10 cellular contexts compared by ENCODE assay signal in the genomic region with DNA sequence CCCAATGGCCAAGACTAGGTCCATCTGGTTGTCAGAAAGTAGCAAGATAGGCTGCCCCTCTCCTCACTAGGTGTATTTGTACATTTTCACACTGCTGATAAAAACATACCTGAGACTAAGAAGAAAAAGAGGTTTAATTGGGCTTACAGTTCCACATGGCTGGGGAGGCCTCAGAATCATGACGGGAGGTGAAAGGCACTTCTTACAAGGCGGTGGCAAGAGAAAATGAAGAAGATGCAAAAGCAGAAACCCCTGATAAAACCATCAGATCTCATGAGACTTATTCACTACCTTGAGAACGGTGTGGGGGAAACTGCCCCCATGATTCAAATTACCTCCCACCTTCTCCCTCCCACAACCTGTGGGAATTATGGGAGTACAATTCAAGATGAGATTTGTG. TPM values are rescaled to one million over a fixed set of nuclear protein-coding genes. Genes with fewer than 3 reads are reported as not detected.
A peak's percentile ranks its signal among the peaks of the same experiment; 100 is the strongest.
DNase-seq lines count a peak whose midpoint lies in the region; ATAC-seq, FAIRE-seq and TF ChIP-seq lines count a peak whose summit lies in the region.
"Not testable (repeated sequence)": the region's sequence is repeated elsewhere in the genome, so short reads cannot be mapped to it uniquely, and the experiment has no call there.
"Had no signal": no experiment of that assay in that cellular context is flagged by ENCODE, and none has a peak within 500 bp of the region (broad histone marks: within the 10 kb centered on the region; RNA-seq: fewer than 3 reads in every experiment).

No MANE protein-coding gene starts in this region.

- H3K27ac Mint-ChIP-seq in activated CD4-positive, alpha-beta memory T cell treated with anti-CD3 and anti-CD28 coated beads for 36 hours = peak overlapping the region; percentile 25
- H3K27ac Mint-ChIP-seq in activated naive CD8-positive, alpha-beta T cell treated with anti-CD3 and anti-CD28 coated beads, Interleukin-2, amount 50 U/mL, for 24 hours = peak overlapping the region; percentile 61
- H3K27ac Mint-ChIP-seq in stimulated activated effector memory CD8-positive, alpha-beta T cell treated with anti-CD3 and anti-CD28 coated beads, Interleukin-12 subunit alpha, Interleukin-12 subunit beta, amount 100 ng/mL, for 72 hours = not testable (repeated sequence)

- not testable (repeated sequence) for H3K9me2 ChIP-seq in MM.1S (replicated peaks; ENCODE audit: insufficient read depth, low read length)

- H3K14ac ChIP-seq in H1 (ENCODE audit: insufficient read length) = not testable (repeated sequence)

- not testable (repeated sequence) for TF ChIP-seq EP300 in H1 (IDR thresholded peaks at IDR 0.05; ENCODE audit: borderline replicate concordance in 1 of 2, low read depth in 2 of 2, low read length in 2 of 2)

- H3K4me1 Mint-ChIP-seq in activated CD4-positive, alpha-beta memory T cell treated with anti-CD3 and anti-CD28 coated beads for 36 hours (ENCODE audit: low read depth) = peaks cover 18% of the 10 kb centered on the region
- H3K4me1 Mint-ChIP-seq in activated naive CD8-positive, alpha-beta T cell treated with anti-CD3 and anti-CD28 coated beads, Interleukin-2, amount 50 U/mL, for 24 hours = peaks cover 20% of the 10 kb centered on the region
- peaks cover 31% of the 10 kb centered on the region for H3K4me1 Mint-ChIP-seq in stimulated activated effector memory CD8-positive, alpha-beta T cell treated with anti-CD3 and anti-CD28 coated beads, Interleukin-12 subunit alpha, Interleukin-12 subunit beta, amount 100 ng/mL, for 72 hours

- not testable (repeated sequence) for FAIRE-seq in H1 (lab: Jason Lieb, UNC)

- peaks cover 20% of the 10 kb centered on the region for H3K27me3 Mint-ChIP-seq in activated CD4-positive, alpha-beta memory T cell treated with anti-CD3 and anti-CD28 coated beads for 36 hours
- peaks cover 38% of the 10 kb centered on the region for H3K27me3 Mint-ChIP-seq in activated naive CD8-positive, alpha-beta T cell treated with anti-CD3 and anti-CD28 coated beads, Interleukin-2, amount 50 U/mL, for 24 hours

- H3K18ac ChIP-seq in H1 (ENCODE audit: extremely low read depth, low read length) = not testable (repeated sequence)

- not testable (repeated sequence) for H4K20me1 ChIP-seq in MM.1S (ENCODE audit: insufficient read depth, low read length); H1 (replicated peaks in 1 of 2; ENCODE audit: control insufficient read depth in 1 of 2, insufficient read depth in 2 of 2, low read length in 2 of 2)

- not testable (repeated sequence) for H3K23ac ChIP-seq in H1 (ENCODE audit: insufficient read length)

- POLR2A ChIA-PET in activated CD4-positive, alpha-beta memory T cell treated with anti-CD3 and anti-CD28 coated beads for 36 hours (lab: Charles Lee); H1 (lab: Charles Lee; ENCODE audit: partially characterized antibody): not testable (repeated sequence)

- not testable (repeated sequence) for H2BK5ac ChIP-seq in H1 (ENCODE audit: low read depth, low read length)

- not testable (repeated sequence) for H3K9me3 ChIP-seq in MM.1S (replicated peaks; ENCODE audit: insufficient read depth, low read length); H1 (ENCODE audit: insufficient read depth in 2 of 2, low read depth in 1 of 2, low read length in 1 of 2)

- H3K4ac ChIP-seq in H1 (replicated peaks; ENCODE audit: insufficient read length, low read depth, low read length) = not testable (repeated sequence)

- not testable (repeated sequence) for TF ChIP-seq CTCF in MM.1S (IDR thresholded peaks at IDR 0.05; ENCODE audit: low read length); H1 (IDR thresholded peaks at IDR 0.05; ENCODE audit: control extremely low read depth in 1 of 3, insufficient read depth in 1 of 3, low read depth in 1 of 3, low read length in 3 of 3)

- H3F3A ChIP-seq in MM.1S (ENCODE audit: insufficient read depth, low read length) = not testable (repeated sequence)

- H2BK15ac ChIP-seq in H1 (ENCODE audit: low read length) = 0 out of 2 replicates have a peak overlapping the region, but pooled peaks have one; percentile 92

- CTCF ChIA-PET in activated CD4-positive, alpha-beta memory T cell treated with anti-CD3 and anti-CD28 coated beads for 36 hours (lab: Charles Lee) = interaction anchor here (1.1 to 5.3 kb wide), 4 partner anchors 9 to 27 kb away, joined by 4 to 39 read pairs (median 14); no protein-coding TSS in a partner anchor
- CTCF ChIA-PET in H1 (lab: Charles Lee; ENCODE audit: partially characterized antibody) = interaction anchor here (0.6 to 2.8 kb wide), 9 partner anchors 8 to 40 kb away, joined by 3 to 32 read pairs (median 6); no protein-coding TSS in a partner anchor

- not testable (repeated sequence) for H3K79me2 ChIP-seq in MM.1S (ENCODE audit: low read length); H1 (ENCODE audit: control insufficient read depth in 1 of 2, insufficient read depth in 2 of 2, low read length in 2 of 2)

- not testable (repeated sequence) for H3K9me3 Mint-ChIP-seq in activated CD4-positive, alpha-beta memory T cell treated with anti-CD3 and anti-CD28 coated beads for 36 hours; activated naive CD8-positive, alpha-beta T cell treated with anti-CD3 and anti-CD28 coated beads, Interleukin-2, amount 50 U/mL, for 24 hours; stimulated activated effector memory CD8-positive, alpha-beta T cell treated with anti-CD3 and anti-CD28 coated beads, Interleukin-12 subunit alpha, Interleukin-12 subunit beta, amount 100 ng/mL, for 72 hours

- peak overlapping the region; percentile 39; the same call in 1 of the 2 replicates for H2BK12ac ChIP-seq in H1 (ENCODE audit: low read depth, low read length)

- H2BK20ac ChIP-seq in H1 (ENCODE audit: low read length) = not testable (repeated sequence)

- H3K27me3 ChIP-seq in MM.1S (replicated peaks; ENCODE audit: insufficient read depth, low read length) = peaks cover 45% of the 10 kb centered on the region
- not testable (repeated sequence) for H3K27me3 ChIP-seq in H1 (replicated peaks in 1 of 4; ENCODE audit: control insufficient read depth in 3 of 4, extremely low read depth in 1 of 4, insufficient read depth in 3 of 4, low read length in 3 of 4)

- H3K27ac ChIP-seq in MM.1S (ENCODE audit: low read length); H1 (ENCODE audit: low read depth, low read length): not testable (repeated sequence)

- H2AK5ac ChIP-seq in H1 (ENCODE audit: low read depth, low read length) = not testable (repeated sequence)

- not testable (repeated sequence) for H3K36me3 ChIP-seq in MM.1S (replicated peaks; ENCODE audit: insufficient read depth, low read length); H1 (ENCODE audit: control insufficient read depth in 2 of 4, insufficient read depth in 4 of 4, low read length in 3 of 4)

- not testable (repeated sequence) for TF ChIP-seq POLR2A in H1 (IDR thresholded peaks at IDR 0.05; ENCODE audit: control extremely low read depth in 1 of 2, low read depth in 2 of 2, low read length in 2 of 2)

- H4K8ac ChIP-seq in H1 (ENCODE audit: extremely low read depth, insufficient read depth, low read length) = not testable (repeated sequence)

- not testable (repeated sequence) for H3K23me2 ChIP-seq in H1 (ENCODE audit: low read depth, low read length)

- H3K9ac ChIP-seq in MM.1S (ENCODE audit: low read length); H1 (replicated peaks in 1 of 4; ENCODE audit: extremely low read depth in 1 of 4, low read depth in 3 of 4, low read length in 3 of 4): not testable (repeated sequence)

- H3K4me3 ChIP-seq in MM.1S (ENCODE audit: low read length); H1 (ENCODE audit: extremely low read depth in 1 of 4, insufficient read depth in 2 of 4, low read depth in 3 of 4, low read length in 4 of 4): not testable (repeated sequence)

- H4K91ac ChIP-seq in H1 (replicated peaks; ENCODE audit: insufficient read length, low read length) = not testable (repeated sequence)

- H3K79me1 ChIP-seq in H1 (ENCODE audit: low read depth, low read length) = not testable (repeated sequence)

- H2BK120ac ChIP-seq in H1 (replicated peaks; ENCODE audit: low read depth, low read length) = not testable (repeated sequence)

- ATAC-seq in activated naive CD8-positive, alpha-beta T cell treated with anti-CD3 and anti-CD28 coated beads, Interleukin-2, amount 50 U/mL, for 24 hours; stimulated activated effector memory CD8-positive, alpha-beta T cell treated with anti-CD3 and anti-CD28 coated beads, Interleukin-12 subunit alpha, Interleukin-12 subunit beta, amount 100 ng/mL, for 72 hours: not testable (repeated sequence)

- H3K4me3 Mint-ChIP-seq in activated CD4-positive, alpha-beta memory T cell treated with anti-CD3 and anti-CD28 coated beads for 36 hours; activated naive CD8-positive, alpha-beta T cell treated with anti-CD3 and anti-CD28 coated beads, Interleukin-2, amount 50 U/mL, for 24 hours: not testable (repeated sequence)
- peak overlapping the region; percentile 2 for H3K4me3 Mint-ChIP-seq in stimulated activated effector memory CD8-positive, alpha-beta T cell treated with anti-CD3 and anti-CD28 coated beads, Interleukin-12 subunit alpha, Interleukin-12 subunit beta, amount 100 ng/mL, for 72 hours

- not testable (repeated sequence) for H3K4me2 ChIP-seq in MM.1S (ENCODE audit: low read depth, low read length); H1 (ENCODE audit: insufficient read depth in 1 of 2, low read depth in 2 of 2, low read length in 2 of 2)

- not testable (repeated sequence) for H3K36me3 Mint-ChIP-seq in activated CD4-positive, alpha-beta memory T cell treated with anti-CD3 and anti-CD28 coated beads for 36 hours; activated naive CD8-positive, alpha-beta T cell treated with anti-CD3 and anti-CD28 coated beads, Interleukin-2, amount 50 U/mL, for 24 hours (ENCODE audit: low read depth)
- H3K36me3 Mint-ChIP-seq in stimulated activated effector memory CD8-positive, alpha-beta T cell treated with anti-CD3 and anti-CD28 coated beads, Interleukin-12 subunit alpha, Interleukin-12 subunit beta, amount 100 ng/mL, for 72 hours = peaks cover 10% of the 10 kb centered on the region

- H3K56ac ChIP-seq in H1 (replicated peaks; ENCODE audit: insufficient read length, low read depth, low read length) = not testable (repeated sequence)

- H2AFZ ChIP-seq in MM.1S (ENCODE audit: low read length) = 0 out of 2 replicates have a peak overlapping the region, but pooled peaks have one; percentile 11
- H2AFZ ChIP-seq in H1 (ENCODE audit: low read length) = not testable (repeated sequence)

- WGBS in H1 (ENCODE audit: extremely low coverage in 1 of 2, insufficient coverage in 1 of 2, insufficient read length in 1 of 2, insufficient replicate concordance in 2 of 2, low coverage in 1 of 2, low lambda C conversion rate in 2 of 2, missing lambda C conversion rate in 1 of 2), 2 experiments = 87% methylated on average over 3 of the region's 3 CpGs; no CpG with 5 or more reads in 1 of the 2 experiments

- not testable (repeated sequence) for TF ChIP-seq RAD21 in H1 (IDR thresholded peaks at IDR 0.05 in 1 of 2, conservative IDR thresholded peaks at IDR 0.05 in 1 of 2; ENCODE audit: low read depth in 2 of 2, low read length in 2 of 2)

- not testable (repeated sequence) for H4K5ac ChIP-seq in H1 (ENCODE audit: insufficient read length, low read depth, low read length)

- H3K4me1 ChIP-seq in MM.1S (ENCODE audit: low read length); H1 (replicated peaks in 1 of 4; ENCODE audit: control insufficient read depth in 3 of 4, insufficient read depth in 4 of 4, low read length in 3 of 4): not testable (repeated sequence)

- not testable (repeated sequence) for DNase-seq in MM.1S; activated CD4-positive, alpha-beta memory T cell treated with anti-CD3 and anti-CD28 coated beads for 36 hours; activated naive CD8-positive, alpha-beta T cell treated with anti-CD3 and anti-CD28 coated beads, Interleukin-2, amount 50 U/mL, for 24 hours; H1 (ENCODE audit: low read depth in 1 of 2, low spot score in 2 of 2); stimulated activated effector memory CD8-positive, alpha-beta T cell treated with anti-CD3 and anti-CD28 coated beads, Interleukin-12 subunit alpha, Interleukin-12 subunit beta, amount 100 ng/mL, for 72 hours (ENCODE audit: low spot score in 2 of 2)

- intact Hi-C loops in activated CD4-positive, alpha-beta memory T cell treated with anti-CD3 and anti-CD28 coated beads for 36 hours (cut with micrococcal nuclease) = loop anchor here (1.0 kb wide), 2 partner anchors 13 to 24 kb away; no protein-coding TSS in a partner anchor

RNA-seq across cellular contexts. Expression of a gene that starts 4.5 kb away (rescaled TPM):
- total RNA-seq in activated CD4-positive, alpha-beta memory T cell treated with anti-CD3 and anti-CD28 coated beads for 36 hours = 10 to 100 TPM; 26.1 to 29.2 TPM
- 82.4 and 82.5 TPM in 2 replicates for total RNA-seq in H1 (2021; fragmentation: NEBNext Ultra II Directional; extraction: Animal tissue kit (Norgen Biotek cat#: 25700))
- polyA plus RNA-seq in H1 (2011; rRNA removed) = 38.3 and 47.1 TPM in 2 replicates
- 43.1 TPM for polyA plus RNA-seq in H1 (2011; cell fraction: cytosol; rRNA removed)
- 36.4 TPM for polyA plus RNA-seq in H1 (2011; cell fraction: nucleus; rRNA removed)
- 46.2 to 49.1 TPM (median 47.6 TPM) in 4 replicates for polyA plus RNA-seq in H1 (2012, experiment 1 of 2)
- 29.4 TPM for polyA plus RNA-seq in H1 (2012, experiment 2 of 2)
- 33.3 TPM for polyA plus RNA-seq in H1 (2013, experiment 1 of 2)
- polyA plus RNA-seq in H1 (2013, experiment 2 of 2) = 31.7 TPM
- polyA minus RNA-seq in H1 (2011; rRNA and poly(A)+ RNA removed) = 15.4 and 15.8 TPM in 2 replicates
- 27.0 TPM for polyA minus RNA-seq in H1 (2011; cell fraction: cytosol; rRNA and poly(A)+ RNA removed)
- 21.5 TPM for polyA minus RNA-seq in H1 (2011; cell fraction: nucleus; rRNA and poly(A)+ RNA removed)

RNA-seq across cellular contexts. Expression of a gene that starts 28.2 kb away (rescaled TPM):
- total RNA-seq in activated CD4-positive, alpha-beta memory T cell treated with anti-CD3 and anti-CD28 coated beads for 36 hours = 1 to 10 TPM; 2.5 to 2.9 TPM
- total RNA-seq in H1 (2021; fragmentation: NEBNext Ultra II Directional; extraction: Animal tissue kit (Norgen Biotek cat#: 25700)) = 6.1 and 7.7 TPM in 2 replicates
- 9.7 and 12.1 TPM in 2 replicates for polyA plus RNA-seq in H1 (2011; rRNA removed)
- 6.3 TPM for polyA plus RNA-seq in H1 (2011; cell fraction: cytosol; rRNA removed)
- 4.4 TPM for polyA plus RNA-seq in H1 (2011; cell fraction: nucleus; rRNA removed)
- polyA plus RNA-seq in H1 (2012, experiment 1 of 2) = 2.5 to 6.1 TPM (median 4.8 TPM) in 3 of 4 replicates, not detected in the other
- polyA plus RNA-seq in H1 (2012, experiment 2 of 2) = 8.5 TPM
- 4.4 TPM for polyA plus RNA-seq in H1 (2013, experiment 1 of 2)
- 4.2 TPM for polyA plus RNA-seq in H1 (2013, experiment 2 of 2)
- polyA minus RNA-seq in H1 (2011; rRNA and poly(A)+ RNA removed) = 0.60 TPM in 1 of 2 replicates, not detected in the other
- polyA minus RNA-seq in H1 (2011; cell fraction: cytosol; rRNA and poly(A)+ RNA removed) = 18.3 TPM
- polyA minus RNA-seq in H1 (2011; cell fraction: nucleus; rRNA and poly(A)+ RNA removed) = 9.5 TPM
- total RNA-seq: HT-29 had no signal

RNA-seq across cellular contexts. Expression of a gene that starts 48.5 kb away (rescaled TPM):
- not detected for total RNA-seq in activated CD4-positive, alpha-beta memory T cell treated with anti-CD3 and anti-CD28 coated beads for 36 hours
- not detected in 2 replicates for total RNA-seq in H1 (2021; fragmentation: NEBNext Ultra II Directional; extraction: Animal tissue kit (Norgen Biotek cat#: 25700))
- polyA plus RNA-seq in H1 (2011; rRNA removed) = 0.15 and 0.17 TPM in 2 replicates
- 0.12 TPM for polyA plus RNA-seq in H1 (2011; cell fraction: cytosol; rRNA removed)
- polyA plus RNA-seq in H1 (2011; cell fraction: nucleus; rRNA removed) = 0.26 TPM
- polyA plus RNA-seq in H1 (2012, experiment 1 of 2) = 0.08 to 0.36 TPM (median 0.20 TPM) in 4 replicates
- polyA plus RNA-seq in H1 (2012, experiment 2 of 2) = not detected
- 0.04 TPM for polyA plus RNA-seq in H1 (2013, experiment 1 of 2)
- 0.06 TPM for polyA plus RNA-seq in H1 (2013, experiment 2 of 2)
- polyA minus RNA-seq in H1 (2011; rRNA and poly(A)+ RNA removed) = 0.12 and 0.25 TPM in 2 replicates
- polyA minus RNA-seq in H1 (2011; cell fraction: cytosol; rRNA and poly(A)+ RNA removed) = not detected
- 0.20 TPM for polyA minus RNA-seq in H1 (2011; cell fraction: nucleus; rRNA and poly(A)+ RNA removed)
- total RNA-seq: CD8-positive, alpha-beta T cell; H9; HT-29; IMR-90 had no signal
- polyA plus RNA-seq: CD14-positive monocyte, IMR-90 had no signal

RNA-seq across cellular contexts. Expression of a gene that starts 56.2 kb away (rescaled TPM):
- 10 to 100 TPM; 29.0 to 32.8 TPM for total RNA-seq in activated CD4-positive, alpha-beta memory T cell treated with anti-CD3 and anti-CD28 coated beads for 36 hours
- total RNA-seq in H1 (2021; fragmentation: NEBNext Ultra II Directional; extraction: Animal tissue kit (Norgen Biotek cat#: 25700)) = 38.0 and 43.9 TPM in 2 replicates
- polyA plus RNA-seq in H1 (2011; rRNA removed) = 8.0 and 15.5 TPM in 2 replicates
- 10.7 TPM for polyA plus RNA-seq in H1 (2011; cell fraction: cytosol; rRNA removed)
- 28.7 TPM for polyA plus RNA-seq in H1 (2011; cell fraction: nucleus; rRNA removed)
- polyA plus RNA-seq in H1 (2012, experiment 1 of 2) = 15.8 to 22.7 TPM (median 18.7 TPM) in 4 replicates
- polyA plus RNA-seq in H1 (2012, experiment 2 of 2) = 5.6 TPM
- polyA plus RNA-seq in H1 (2013, experiment 1 of 2) = 11.7 TPM
- polyA plus RNA-seq in H1 (2013, experiment 2 of 2) = 10.7 TPM
- polyA minus RNA-seq in H1 (2011; rRNA and poly(A)+ RNA removed) = 26.5 and 34.4 TPM in 2 replicates
- polyA minus RNA-seq in H1 (2011; cell fraction: cytosol; rRNA and poly(A)+ RNA removed) = 18.4 TPM
- polyA minus RNA-seq in H1 (2011; cell fraction: nucleus; rRNA and poly(A)+ RNA removed) = 11.7 TPM

RNA-seq across cellular contexts. Expression of a gene that starts 56.5 kb away (rescaled TPM):
- total RNA-seq in activated CD4-positive, alpha-beta memory T cell treated with anti-CD3 and anti-CD28 coated beads for 36 hours = 1 to 10 TPM; 7.5 to 8.3 TPM
- 9.2 and 11.9 TPM in 2 replicates for total RNA-seq in H1 (2021; fragmentation: NEBNext Ultra II Directional; extraction: Animal tissue kit (Norgen Biotek cat#: 25700))
- polyA plus RNA-seq in H1 (2011; rRNA removed) = 6.5 and 8.6 TPM in 2 replicates
- 9.6 TPM for polyA plus RNA-seq in H1 (2011; cell fraction: cytosol; rRNA removed)
- polyA plus RNA-seq in H1 (2011; cell fraction: nucleus; rRNA removed) = 10.0 TPM
- polyA plus RNA-seq in H1 (2012, experiment 1 of 2) = 6.5 to 7.8 TPM (median 6.9 TPM) in 4 replicates
- 6.0 TPM for polyA plus RNA-seq in H1 (2012, experiment 2 of 2)
- 8.7 TPM for polyA plus RNA-seq in H1 (2013, experiment 1 of 2)
- polyA plus RNA-seq in H1 (2013, experiment 2 of 2) = 9.0 TPM
- polyA minus RNA-seq in H1 (2011; rRNA and poly(A)+ RNA removed) = 3.8 and 4.8 TPM in 2 replicates
- polyA minus RNA-seq in H1 (2011; cell fraction: cytosol; rRNA and poly(A)+ RNA removed) = 4.9 TPM
- polyA minus RNA-seq in H1 (2011; cell fraction: nucleus; rRNA and poly(A)+ RNA removed) = 2.1 TPM
